In genomic region chr1:193680247-193680923, GRCh38 we compare ENCODE assay signal across 16 cellular contexts.
"Had no signal": no experiment of that assay in that cellular context is flagged by ENCODE, and none has a peak within 500 bp of the region (broad histone marks: within the 10 kb centered on the region; RNA-seq: fewer than 3 reads in every experiment).

No MANE protein-coding gene starts in this region.

- H3K36me3 ChIP-seq: right lobe of liver, stomach had no signal

- H3K4me2 ChIP-seq: hepatocyte had no signal

- H3K4me3 ChIP-seq: hepatocyte, right lobe of liver, stomach had no signal

- H3K9me3 Mint-ChIP-seq: activated naive CD8-positive, alpha-beta T cell treated with anti-CD3 and anti-CD28 coated beads, Interleukin-2, amount 50 U/mL, for 24 hours; nephron had no signal

- H3K4me1 ChIP-seq: right lobe of liver had no signal

- FAIRE-seq: astrocyte, keratinocyte had no signal

- H3K27ac ChIP-seq: hepatocyte, right lobe of liver, stomach had no signal

- H3K9me3 ChIP-seq: right lobe of liver, stomach had no signal

- ATAC-seq: activated CD4-positive, CD25-positive, alpha-beta regulatory T cell treated with anti-CD3 and anti-CD28 coated beads, Interleukin-2, amount 50 U/mL, for 24 hours; activated naive CD8-positive, alpha-beta T cell treated with anti-CD3 and anti-CD28 coated beads, Interleukin-2, amount 50 U/mL, for 24 hours; esophagus mucosa; right lobe of liver had no signal

- H2AFZ ChIP-seq: hepatocyte had no signal

- H3K4me3 Mint-ChIP-seq: activated naive CD8-positive, alpha-beta T cell treated with anti-CD3 and anti-CD28 coated beads, Interleukin-2, amount 50 U/mL, for 24 hours; nephron; T-helper 2 cell treated with Interferon-gamma antibody and Interleukin-4, amounts not matched to agents 5 μg/mL and 100 μg/mL, for 36 hours had no signal

- H3K27me3 Mint-ChIP-seq: activated naive CD8-positive, alpha-beta T cell treated with anti-CD3 and anti-CD28 coated beads, Interleukin-2, amount 50 U/mL, for 24 hours; progenitor cell of endocrine pancreas had no signal

- H3K27ac Mint-ChIP-seq: activated naive CD8-positive, alpha-beta T cell treated with anti-CD3 and anti-CD28 coated beads, Interleukin-2, amount 50 U/mL, for 24 hours; T-helper 2 cell treated with Interferon-gamma antibody and Interleukin-4, amounts not matched to agents 5 μg/mL and 100 μg/mL, for 36 hours had no signal

- DNase-seq: activated CD4-positive, alpha-beta T cell treated with anti-CD3 and anti-CD28 coated beads, Interleukin-2, amount 50 U/mL, for 1 hour; activated CD8-positive, alpha-beta memory T cell treated with anti-CD3 and anti-CD28 coated beads for 24 hours; activated naive CD4-positive, alpha-beta T cell; activated naive CD8-positive, alpha-beta T cell treated with anti-CD3 and anti-CD28 coated beads, Interleukin-2, amount 50 U/mL, for 24 hours; caudate nucleus; right lobe of liver; stimulated activated CD4-positive, alpha-beta T cell treated with anti-CD3 and anti-CD28 coated beads, Interleukin-1b, Interleukin-23, amount 100 ng/mL, for 48 hours; stomach had no signal

- H3K27me3 ChIP-seq: hepatocyte, right lobe of liver, stomach had no signal
